Comparison of ENCODE assay signal across 25 cellular contexts in genomic region chr5:125180222-125180621, GRCh38.
A peak's percentile ranks its signal among the peaks of the same experiment; 100 is the strongest.
DNase-seq lines count a peak whose midpoint lies in the region; ATAC-seq and TF ChIP-seq lines count a peak whose summit lies in the region.
"Had no signal": no experiment of that assay in that cellular context is flagged by ENCODE, and none has a peak within 500 bp of the region (broad histone marks: within the 10 kb centered on the region; RNA-seq: fewer than 3 reads in every experiment).

No MANE protein-coding gene starts in this region.

- ATAC-seq in HCT116 (no peak), Panc1 (no peak)
- no peak for ATAC-seq in activated CD8-positive, alpha-beta T cell treated with anti-CD3 and anti-CD28 coated beads, Interleukin-2, amount 10 ng/mL, durations not matched to agents 7 days and 5 days
- ATAC-seq in stimulated activated memory B cell treated with anti-CD40 and anti-IgM and Interleukin-4, amounts not matched to agents 10 μg/mL and 1 μg/mL and 100 μg/mL, for 72 hours = no peak
- no peak for ATAC-seq in activated CD4-positive, alpha-beta T cell treated with anti-CD3 and anti-CD28 coated beads for 36 hours
- ATAC-seq: heart right ventricle; stimulated activated naive CD8-positive, alpha-beta T cell treated with anti-CD3 and anti-CD28 coated beads, Interleukin-15, amount 100 ng/mL, for 72 hours had no signal

- H3K4me1 ChIP-seq in HCT116 (ENCODE audit: control insufficient read depth in 1 of 2, insufficient read depth in 2 of 2, low read length in 2 of 2) (no peaks in the 10 kb centered on the region), Panc1 (ENCODE audit: control insufficient read depth, insufficient read depth, low read length) (peaks cover 9% of the 10 kb centered on the region; the same call in 1 of the 2 replicates), liver (ENCODE audit: control insufficient read depth in 4 of 4, insufficient read depth in 4 of 4, low read length in 3 of 4) (no peaks in the 10 kb centered on the region), transverse colon (peaks cover 0 to 10% (median 3%) of the 10 kb centered on the region in 4 donors)

- 66% methylated on average over 2 of the region's 2 CpGs for WGBS in liver
- WGBS in transverse colon (ENCODE audit: low coverage in 1 of 2), 2 donors = 49 to 53% methylated on average over 2 of the region's 2 CpGs

- no peaks in the 10 kb centered on the region for H3K4me1 Mint-ChIP-seq in activated CD8-positive, alpha-beta T cell treated with anti-CD3 and anti-CD28 coated beads, Interleukin-2, amount 10 ng/mL, durations not matched to agents 7 days and 5 days (ENCODE audit: low read depth)
- no peaks in the 10 kb centered on the region for H3K4me1 Mint-ChIP-seq in stimulated activated memory B cell treated with anti-CD40 and anti-IgM and Interleukin-4, amounts not matched to agents 10 μg/mL and 1 μg/mL and 100 μg/mL, for 72 hours
- no peaks in the 10 kb centered on the region for H3K4me1 Mint-ChIP-seq in activated CD4-positive, alpha-beta T cell treated with anti-CD3 and anti-CD28 coated beads for 36 hours
- H3K4me1 Mint-ChIP-seq: activated CD4-positive, alpha-beta T cell treated with anti-CD3 and anti-CD28 coated beads, Interleukin-2, amount 10 ng/mL, durations not matched to agents 7 days and 5 days; B cell; immature natural killer cell; stimulated activated naive CD8-positive, alpha-beta T cell treated with anti-CD3 and anti-CD28 coated beads, Interleukin-15, amount 100 ng/mL, for 72 hours had no signal

- CTCF ChIA-PET in HCT116 (lab: Charles Lee) (no interaction called here), Panc1 (lab: Charles Lee) (no interaction called here)
- CTCF ChIA-PET in activated CD8-positive, alpha-beta T cell treated with anti-CD3 and anti-CD28 coated beads, Interleukin-2, amount 10 ng/mL, durations not matched to agents 7 days and 5 days (lab: Charles Lee) = no interaction called here
- CTCF ChIA-PET in activated CD4-positive, alpha-beta T cell treated with anti-CD3 and anti-CD28 coated beads for 36 hours (lab: Charles Lee) = no interaction called here

- H3K9ac ChIP-seq in HCT116 (ENCODE audit: low read length) (no peak overlapping the region), liver (ENCODE audit: low read depth in 1 of 2, low read length in 2 of 2) (no peak overlapping the region)

- H3K27ac ChIP-seq in HCT116 (ENCODE audit: low read depth, low read length) (no peak overlapping the region), Panc1 (ENCODE audit: low read length) (peak overlapping the region; percentile 48; the same call in 1 of the 2 replicates), liver (ENCODE audit: low read depth in 1 of 2, low read length in 2 of 2) (no peak overlapping the region), transverse colon (no peak overlapping the region)
- H3K27ac ChIP-seq: heart right ventricle, upper lobe of left lung had no signal

- DNase-seq in HCT116 (ENCODE audit: low read depth, low spot score) (no peak), Panc1 (ENCODE audit: low read depth, low spot score) (no peak), choroid plexus epithelial cell (ENCODE audit: low read depth) (peak; percentile 57), transverse colon (no peak)
- DNase-seq in activated CD8-positive, alpha-beta T cell treated with anti-CD3 and anti-CD28 coated beads, Interleukin-2, amount 10 ng/mL, durations not matched to agents 7 days and 5 days = no peak
- no peak for DNase-seq in activated CD4-positive, alpha-beta T cell treated with anti-CD3 and anti-CD28 coated beads for 36 hours
- DNase-seq: activated CD4-positive, alpha-beta T cell treated with anti-CD3 and anti-CD28 coated beads, Interleukin-2, amount 10 ng/mL, durations not matched to agents 7 days and 5 days; activated effector memory CD4-positive, alpha-beta T cell treated with anti-CD3 and anti-CD28 coated beads, Interleukin-2, amount 50 U/mL, for 16 hours; central memory CD4-positive, alpha-beta T cell; COR-L47; erythroblast; H7; heart right ventricle; immature natural killer cell; NCI-H1417; nucleus accumbens; SHP77 treated with DMSO at 0.1 percent for 48 hours; stimulated activated CD4-positive, alpha-beta T cell treated with anti-CD3 and anti-CD28 coated beads, Interleukin-4, amount 100 ng/mL, for 1 hour; stimulated activated naive CD8-positive, alpha-beta T cell treated with anti-CD3 and anti-CD28 coated beads, Interleukin-15, amount 100 ng/mL, for 72 hours; T-helper 1 cell; upper lobe of left lung had no signal

- POLR2A ChIA-PET in HCT116 (lab: Charles Lee) = no interaction called here
- POLR2A ChIA-PET in Panc1 (lab: Charles Lee) = no interaction called here
- POLR2A ChIA-PET in activated CD8-positive, alpha-beta T cell treated with anti-CD3 and anti-CD28 coated beads, Interleukin-2, amount 10 ng/mL, durations not matched to agents 7 days and 5 days (lab: Charles Lee) = no interaction called here
- POLR2A ChIA-PET in activated CD4-positive, alpha-beta T cell treated with anti-CD3 and anti-CD28 coated beads for 36 hours (lab: Charles Lee) = no interaction called here

- H3K9me2 ChIP-seq in HCT116 (ENCODE audit: insufficient read depth) = no peaks in the 10 kb centered on the region

- H3K27me3 ChIP-seq in HCT116 (ENCODE audit: insufficient read depth, low read length) (no peaks in the 10 kb centered on the region), Panc1 (ENCODE audit: control insufficient read depth, insufficient read depth, low read length) (no peaks in the 10 kb centered on the region), liver (ENCODE audit: control insufficient read depth in 4 of 4, insufficient read depth in 4 of 4, low read length in 3 of 4) (no peaks in the 10 kb centered on the region), transverse colon (no peaks in the 10 kb centered on the region)
- H3K27me3 ChIP-seq: heart right ventricle, upper lobe of left lung had no signal

- H3K9me3 ChIP-seq in HCT116 (ENCODE audit: control insufficient read depth in 1 of 2, insufficient read depth in 1 of 2, low read depth in 1 of 2, low read length in 2 of 2) (no peaks in the 10 kb centered on the region), Panc1 (ENCODE audit: control insufficient read depth, insufficient read depth, low read depth, low read length) (no peaks in the 10 kb centered on the region), liver (ENCODE audit: control insufficient read depth in 4 of 4, low read length in 3 of 4) (no peaks in the 10 kb centered on the region), transverse colon (no peaks in the 10 kb centered on the region)
- H3K9me3 ChIP-seq: heart right ventricle, upper lobe of left lung had no signal

- in situ Hi-C loops in Panc1 (cut with HindIII; ENCODE audit: low pct_unique_long_range_greater_than_20kb, low sequenced_read_pairs) = no loop called here
- in situ Hi-C loops in transverse colon (cut with MboI; ENCODE audit: low pct_ligation_motif_present in 1 of 4, low pct_unique_long_range_greater_than_20kb in 1 of 4, low sequenced_read_pairs in 3 of 4) = no loop called here

- no peak for TF ChIP-seq EP300 in transverse colon (IDR thresholded peaks at IDR 0.05; ENCODE audit: low read depth)

- no peak overlapping the region for H3K4me3 ChIP-seq in HCT116 (replicated peaks in 1 of 2; ENCODE audit: low read depth in 1 of 2, low read length in 2 of 2)
- H3K4me3 ChIP-seq in Panc1 (ENCODE audit: low read depth in 2 of 2, low read length in 2 of 2) = no peak overlapping the region
- H3K4me3 ChIP-seq in choroid plexus epithelial cell (ENCODE audit: low read depth, low read length) = no peak overlapping the region
- no peak overlapping the region for H3K4me3 ChIP-seq in liver (ENCODE audit: low read depth in 1 of 3, low read length in 3 of 3)
- H3K4me3 ChIP-seq in transverse colon = no peak overlapping the region
- H3K4me3 ChIP-seq: heart right ventricle, lung, upper lobe of left lung had no signal

- H3K4me2 ChIP-seq in HCT116 (ENCODE audit: low read length) = no peak overlapping the region

- H3K9me3 Mint-ChIP-seq in activated CD8-positive, alpha-beta T cell treated with anti-CD3 and anti-CD28 coated beads, Interleukin-2, amount 10 ng/mL, durations not matched to agents 7 days and 5 days (ENCODE audit: insufficient read depth) = peaks cover 5% of the 10 kb centered on the region
- peaks cover 6% of the 10 kb centered on the region for H3K9me3 Mint-ChIP-seq in stimulated activated memory B cell treated with anti-CD40 and anti-IgM and Interleukin-4, amounts not matched to agents 10 μg/mL and 1 μg/mL and 100 μg/mL, for 72 hours
- peaks cover 6% of the 10 kb centered on the region for H3K9me3 Mint-ChIP-seq in activated CD4-positive, alpha-beta T cell treated with anti-CD3 and anti-CD28 coated beads for 36 hours (ENCODE audit: low read depth)

- no TSS peak for BruUV-seq in HCT116 (replicated peaks; lab: Mats Ljungman, UMichigan)
- no TSS peak for BruUV-seq in Panc1 (replicated peaks; lab: Mats Ljungman, UMichigan)

- RAD21 ChIA-PET in HCT116 (lab: Charles Lee; ENCODE audit: low non-redundant PET in 1 of 2, low total read pairs in 2 of 2, uncharacterized antibody in 2 of 2, unreplicated experiment in 2 of 2) = no interaction called here

- H3K27ac Mint-ChIP-seq in activated CD8-positive, alpha-beta T cell treated with anti-CD3 and anti-CD28 coated beads, Interleukin-2, amount 10 ng/mL, durations not matched to agents 7 days and 5 days = no peak overlapping the region
- no peak overlapping the region for H3K27ac Mint-ChIP-seq in stimulated activated memory B cell treated with anti-CD40 and anti-IgM and Interleukin-4, amounts not matched to agents 10 μg/mL and 1 μg/mL and 100 μg/mL, for 72 hours
- H3K27ac Mint-ChIP-seq in activated CD4-positive, alpha-beta T cell treated with anti-CD3 and anti-CD28 coated beads for 36 hours = no peak overlapping the region
- H3K27ac Mint-ChIP-seq: activated CD4-positive, alpha-beta T cell treated with anti-CD3 and anti-CD28 coated beads, Interleukin-2, amount 10 ng/mL, durations not matched to agents 7 days and 5 days; B cell; immature natural killer cell; stimulated activated naive CD8-positive, alpha-beta T cell treated with anti-CD3 and anti-CD28 coated beads, Interleukin-15, amount 100 ng/mL, for 72 hours had no signal

- no peak overlapping the region for H3K4me3 Mint-ChIP-seq in activated CD8-positive, alpha-beta T cell treated with anti-CD3 and anti-CD28 coated beads, Interleukin-2, amount 10 ng/mL, durations not matched to agents 7 days and 5 days
- no peak overlapping the region for H3K4me3 Mint-ChIP-seq in stimulated activated memory B cell treated with anti-CD40 and anti-IgM and Interleukin-4, amounts not matched to agents 10 μg/mL and 1 μg/mL and 100 μg/mL, for 72 hours
- H3K4me3 Mint-ChIP-seq in activated CD4-positive, alpha-beta T cell treated with anti-CD3 and anti-CD28 coated beads for 36 hours = no peak overlapping the region
- H3K4me3 Mint-ChIP-seq: activated CD4-positive, alpha-beta T cell treated with anti-CD3 and anti-CD28 coated beads, Interleukin-2, amount 10 ng/mL, durations not matched to agents 7 days and 5 days; B cell; immature natural killer cell; stimulated activated naive CD8-positive, alpha-beta T cell treated with anti-CD3 and anti-CD28 coated beads, Interleukin-15, amount 100 ng/mL, for 72 hours had no signal

- no peaks in the 10 kb centered on the region for H3K36me3 ChIP-seq in HCT116 (ENCODE audit: control insufficient read depth in 1 of 2, insufficient read depth in 2 of 2, low read length in 2 of 2)
- H3K36me3 ChIP-seq in Panc1 (ENCODE audit: control insufficient read depth, insufficient read depth, low read length) = no peaks in the 10 kb centered on the region
- no peaks in the 10 kb centered on the region for H3K36me3 ChIP-seq in liver (ENCODE audit: control insufficient read depth in 4 of 4, insufficient read depth in 3 of 4, low read depth in 1 of 4, low read length in 3 of 4)
- no peaks in the 10 kb centered on the region for H3K36me3 ChIP-seq in transverse colon
- H3K36me3 ChIP-seq: heart right ventricle, upper lobe of left lung had no signal

- no peak for TF ChIP-seq CTCF in HCT116 (IDR thresholded peaks at IDR 0.05 in 2 of 3, conservative IDR thresholded peaks at IDR 0.05 in 1 of 3; ENCODE audit: borderline replicate concordance in 1 of 3, insufficient read depth in 1 of 3, low read depth in 2 of 3, low read length in 2 of 3)
- no peak for TF ChIP-seq CTCF in Panc1 (IDR thresholded peaks at IDR 0.05)
- no peak for TF ChIP-seq CTCF in choroid plexus epithelial cell (conservative IDR thresholded peaks at IDR 0.05; ENCODE audit: low read depth, low read length)
- no peak for TF ChIP-seq CTCF in liver (IDR thresholded peaks at IDR 0.05; ENCODE audit: low read depth, low read length, missing input control)
- TF ChIP-seq CTCF in transverse colon (IDR thresholded peaks at IDR 0.05) = no peak

- no peak for TF ChIP-seq RAD21 in HCT116 (IDR thresholded peaks at IDR 0.05; ENCODE audit: low read depth)
- no peak for TF ChIP-seq RAD21 in liver (IDR thresholded peaks at IDR 0.05)

- no peaks in the 10 kb centered on the region for H4K20me1 ChIP-seq in HCT116 (ENCODE audit: insufficient read depth)

- H2AFZ ChIP-seq in HCT116 (ENCODE audit: low read depth, low read length, poor library complexity, severe bottlenecking) = no peak overlapping the region

- no peaks in the 10 kb centered on the region for H3K36me3 Mint-ChIP-seq in activated CD8-positive, alpha-beta T cell treated with anti-CD3 and anti-CD28 coated beads, Interleukin-2, amount 10 ng/mL, durations not matched to agents 7 days and 5 days (ENCODE audit: low read depth)
- peaks cover 4% of the 10 kb centered on the region for H3K36me3 Mint-ChIP-seq in stimulated activated memory B cell treated with anti-CD40 and anti-IgM and Interleukin-4, amounts not matched to agents 10 μg/mL and 1 μg/mL and 100 μg/mL, for 72 hours
- H3K36me3 Mint-ChIP-seq in activated CD4-positive, alpha-beta T cell treated with anti-CD3 and anti-CD28 coated beads for 36 hours (ENCODE audit: low read depth) = no peaks in the 10 kb centered on the region

- H3K27me3 Mint-ChIP-seq in activated CD8-positive, alpha-beta T cell treated with anti-CD3 and anti-CD28 coated beads, Interleukin-2, amount 10 ng/mL, durations not matched to agents 7 days and 5 days (ENCODE audit: low read depth) = no peaks in the 10 kb centered on the region
- no peaks in the 10 kb centered on the region for H3K27me3 Mint-ChIP-seq in stimulated activated memory B cell treated with anti-CD40 and anti-IgM and Interleukin-4, amounts not matched to agents 10 μg/mL and 1 μg/mL and 100 μg/mL, for 72 hours
- no peaks in the 10 kb centered on the region for H3K27me3 Mint-ChIP-seq in activated CD4-positive, alpha-beta T cell treated with anti-CD3 and anti-CD28 coated beads for 36 hours
- H3K27me3 Mint-ChIP-seq: activated CD4-positive, alpha-beta T cell treated with anti-CD3 and anti-CD28 coated beads, Interleukin-2, amount 10 ng/mL, durations not matched to agents 7 days and 5 days; B cell; stimulated activated naive CD8-positive, alpha-beta T cell treated with anti-CD3 and anti-CD28 coated beads, Interleukin-15, amount 100 ng/mL, for 72 hours had no signal

- intact Hi-C loops in HCT116 (cut with micrococcal nuclease) = no loop called here
- intact Hi-C loops in Panc1 (cut with micrococcal nuclease; ENCODE audit: unreplicated experiment) = no loop called here
- intact Hi-C loops in transverse colon (cut with DNase I; ENCODE audit: low total_unique reads) = no loop called here
- intact Hi-C loops in activated CD4-positive, alpha-beta T cell treated with anti-CD3 and anti-CD28 coated beads for 36 hours (cut with DNase I, micrococcal nuclease) = no loop called here

- no peak for TF ChIP-seq POLR2A in HCT116 (IDR thresholded peaks at IDR 0.05; ENCODE audit: borderline replicate concordance, extremely low read depth, insufficient read depth, insufficient read length)
- no peak for TF ChIP-seq POLR2A in transverse colon (IDR thresholded peaks at IDR 0.05)

- no peaks in the 10 kb centered on the region for H3K79me2 ChIP-seq in HCT116 (ENCODE audit: insufficient read depth, low read length)
